Comparison of ENCODE assay signal across 8 cellular contexts in the genomic region with DNA sequence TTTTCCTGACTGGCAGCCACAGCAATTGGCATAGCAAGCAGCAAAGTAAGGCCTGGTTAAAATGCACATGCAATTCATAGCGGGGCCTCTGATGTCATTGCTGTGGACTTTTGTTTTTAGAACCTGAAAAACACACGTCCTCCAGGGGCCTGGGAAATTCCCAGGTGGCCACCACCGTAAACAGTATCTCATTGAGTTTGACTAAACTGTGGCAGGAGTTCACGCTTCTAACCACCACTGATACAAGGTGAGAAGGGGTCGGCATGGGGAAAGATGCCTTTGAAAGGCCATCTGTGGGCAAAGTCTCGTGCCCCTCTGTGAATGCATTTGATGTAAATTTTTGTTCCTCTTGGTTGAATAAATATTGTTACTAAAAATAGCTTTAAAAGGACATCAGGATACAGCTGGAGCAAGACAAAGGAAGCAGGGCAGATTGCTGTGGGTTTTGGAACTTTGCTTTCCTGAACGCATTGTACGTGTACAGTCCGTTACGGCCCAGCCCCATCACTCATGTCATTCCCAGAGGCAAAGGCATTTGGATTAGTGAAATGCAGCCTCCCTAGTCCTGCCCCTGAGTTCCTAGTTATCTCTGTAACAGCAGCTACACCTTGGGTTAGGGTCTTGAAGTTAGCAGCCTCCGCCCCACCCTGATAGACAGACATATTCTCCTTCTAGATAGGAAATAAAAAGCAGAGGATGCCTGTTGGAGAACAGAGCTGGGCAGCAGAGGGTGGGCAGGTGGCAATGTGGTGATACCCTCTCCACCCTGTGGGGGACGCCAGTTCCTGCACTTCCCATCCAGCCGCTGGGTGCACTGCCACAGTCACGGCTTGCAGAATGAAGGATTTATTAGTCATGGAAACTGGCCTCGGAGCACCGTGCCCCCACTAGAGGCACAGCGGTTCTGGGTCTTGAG.
DNase-seq lines count a peak whose midpoint lies in the region; ATAC-seq and TF ChIP-seq lines count a peak whose summit lies in the region.

No MANE protein-coding gene starts in this region.

- peaks cover 24% of the 10 kb centered on the region for H3K4me1 ChIP-seq in lower lobe of right lung
- H3K4me1 ChIP-seq in esophagus squamous epithelium = peaks cover 0 to 13% (median 0%) of the 10 kb centered on the region in 3 donors

- no peaks in the 10 kb centered on the region for H3K27me3 ChIP-seq in lower lobe of right lung (ENCODE audit: low read depth)
- H3K27me3 ChIP-seq in esophagus squamous epithelium = no peaks in the 10 kb centered on the region

- DNase-seq in GM10266 (ENCODE audit: extremely low spot score) (peak; percentile 70), lower lobe of right lung (no peak), esophagus squamous epithelium (lab: John Stamatoyannopoulos, UW) (no peak), hepatic stellate cell (ENCODE audit: low spot score) (no peak), NCI-H2196 treated with DMSO at 0.1 percent for 48 hours (lab: John Stamatoyannopoulos, UW; ENCODE audit: unreplicated experiment) (no peak)
- DNase-seq in activated T-cell treated with anti-CD3 and anti-CD28 coated beads, Interleukin-2, amount 50 U/mL, for 4 hours = no peak

- TF ChIP-seq POLR2A in esophagus squamous epithelium (IDR thresholded peaks at IDR 0.05) = no peak

- peaks cover 32% of the 10 kb centered on the region for H3K4me1 Mint-ChIP-seq in activated T-cell treated with anti-CD3 and anti-CD28 coated beads, Interleukin-2, amount 50 U/mL, for 4 hours (ENCODE audit: low read depth)

- no peaks in the 10 kb centered on the region for H3K9me3 ChIP-seq in lower lobe of right lung
- no peaks in the 10 kb centered on the region for H3K9me3 ChIP-seq in esophagus squamous epithelium

- no peaks in the 10 kb centered on the region for H3K27me3 Mint-ChIP-seq in activated T-cell treated with anti-CD3 and anti-CD28 coated beads, Interleukin-2, amount 50 U/mL, for 4 hours (ENCODE audit: low read depth)

- H3K4me3 Mint-ChIP-seq in activated T-cell treated with anti-CD3 and anti-CD28 coated beads, Interleukin-2, amount 50 U/mL, for 4 hours = no peak overlapping the region

- no peaks in the 10 kb centered on the region for H3K36me3 Mint-ChIP-seq in activated T-cell treated with anti-CD3 and anti-CD28 coated beads, Interleukin-2, amount 50 U/mL, for 4 hours (ENCODE audit: insufficient read depth)

- H3K36me3 ChIP-seq in lower lobe of right lung = no peaks in the 10 kb centered on the region
- no peaks in the 10 kb centered on the region for H3K36me3 ChIP-seq in esophagus squamous epithelium

- TF ChIP-seq CTCF in GM10266 (IDR thresholded peaks at IDR 0.05; ENCODE audit: control insufficient read depth, insufficient read depth, low read depth, missing control alignments) = peak; percentile 32
- peak; percentile 29 for TF ChIP-seq CTCF in lower lobe of right lung (IDR thresholded peaks at IDR 0.05)
- TF ChIP-seq CTCF in esophagus squamous epithelium (IDR thresholded peaks at IDR 0.05) = no peak

- H3K4me3 ChIP-seq in lower lobe of right lung (no peak overlapping the region), esophagus squamous epithelium (no peak overlapping the region)

- peak; percentile 35 for ATAC-seq in GM19372 (IDR thresholded peaks at IDR 0.05; ENCODE audit: low read depth, unreplicated experiment)
- peak; percentile 66 for ATAC-seq in HG03432 (IDR thresholded peaks at IDR 0.05; ENCODE audit: unreplicated experiment)
- ATAC-seq in activated T-cell treated with anti-CD3 and anti-CD28 coated beads, Interleukin-2, amount 50 U/mL, for 4 hours = peak; percentile 76 to 83
- peak; percentile 50 to 51 for ATAC-seq in lower lobe of right lung

- H3K9me3 Mint-ChIP-seq in activated T-cell treated with anti-CD3 and anti-CD28 coated beads, Interleukin-2, amount 50 U/mL, for 4 hours = no peaks in the 10 kb centered on the region

- intact Hi-C loops in lower lobe of right lung (cut with DNase I) (no loop called here), esophagus squamous epithelium (cut with DNase I) (no loop called here)

- H3K27ac ChIP-seq in lower lobe of right lung (peak overlapping the region; percentile 63), esophagus squamous epithelium (no peak overlapping the region)

- 69 to 75% methylated on average over 16 to 17 of the region's 17 CpGs for WGBS in esophagus squamous epithelium, 2 donors

Comparison
In these comparisons a context has a peak if more than half of its experiments do, and no peak if none do; other contexts are left out.
1. CTCF ChIP-seq: peak in GM10266 (single experiment) and lower lobe of right lung (single experiment); none in esophagus squamous epithelium (0 of 6).
2. Peak in every context shown above with its lines, with median percentiles within 50 percentile points of each other: ATAC-seq.